ENCODE assay signal across 10 cellular contexts in genomic region chr14:96177766-96178377, GRCh38. TPM values are rescaled to one million over a fixed set of nuclear protein-coding genes. Genes with fewer than 3 reads are reported as not detected.
DNase-seq lines count a peak whose midpoint lies in the region; ATAC-seq and TF ChIP-seq lines count a peak whose summit lies in the region.
"Had no signal": no experiment of that assay in that cellular context is flagged by ENCODE, and none has a peak within 500 bp of the region (broad histone marks: within the 10 kb centered on the region; RNA-seq: fewer than 3 reads in every experiment).

No MANE protein-coding gene starts in this region.

- H3K27me3 Mint-ChIP-seq in HFFc6 (ENCODE audit: insufficient read depth), result no peaks in the 10 kb centered on the region; the same call in 1 of the 2 replicates
- H3K27me3 Mint-ChIP-seq in natural killer cell (ENCODE audit: low read depth in 2 of 2), result peaks cover 5 to 26% of the 10 kb centered on the region in 2 donors

- ATAC-seq in GM18502 (IDR thresholded peaks at IDR 0.05; ENCODE audit: poor library complexity, unreplicated experiment) (peak; percentile 74), foreskin keratinocyte (peak; percentile 44), natural killer cell (no peak)
- ATAC-seq: esophagus mucosa had no signal

- DNase-seq in HFFc6, result no peak
- DNase-seq in foreskin keratinocyte, result peak in 1 of 2 donors; percentile 21
- peak; percentile 25 for DNase-seq in stimulated activated CD4-positive, alpha-beta T cell treated with anti-CD3 and anti-CD28 coated beads, Interleukin-4, amount 100 ng/mL, for 1 hour
- no peak for DNase-seq in natural killer cell
- no peak for DNase-seq in NCI-H2227 treated with DMSO at 0.1 percent for 48 hours (lab: John Stamatoyannopoulos, UW)
- DNase-seq in DMS79 (lab: John Stamatoyannopoulos, UW), result no peak
- DNase-seq: NCI-H1417, WERI-Rb-1 had no signal

- H3K4me1 ChIP-seq in foreskin keratinocyte, result peaks cover 10% of the 10 kb centered on the region

- H3K4me3 Mint-ChIP-seq in HFFc6 (no peak overlapping the region), natural killer cell (no peak overlapping the region)

- H3K36me3 Mint-ChIP-seq in HFFc6 (ENCODE audit: low read depth), result no peaks in the 10 kb centered on the region
- no peaks in the 10 kb centered on the region for H3K36me3 Mint-ChIP-seq in natural killer cell

- H3K27ac Mint-ChIP-seq in HFFc6, result peak overlapping the region; percentile 1; the same call in 1 of the 2 replicates
- no peak overlapping the region for H3K27ac Mint-ChIP-seq in natural killer cell

- no peaks in the 10 kb centered on the region for H3K9me3 Mint-ChIP-seq in HFFc6
- H3K9me3 Mint-ChIP-seq in natural killer cell, result no peaks in the 10 kb centered on the region

- H3K27me3 ChIP-seq in foreskin keratinocyte, result peaks cover 9% of the 10 kb centered on the region

- H3K27ac ChIP-seq in foreskin keratinocyte, result no peak overlapping the region
- H3K27ac ChIP-seq: WERI-Rb-1 had no signal

- no peak for TF ChIP-seq CTCF in HFFc6 (IDR thresholded peaks at IDR 0.05)
- TF ChIP-seq CTCF in foreskin keratinocyte (conservative IDR thresholded peaks at IDR 0.05), result no peak
- TF ChIP-seq CTCF in natural killer cell (IDR thresholded peaks at IDR 0.05), result no peak

- intact Hi-C loops in natural killer cell (cut with micrococcal nuclease), result no loop called here

- H3K4me1 Mint-ChIP-seq in HFFc6 (ENCODE audit: low read depth), result peaks cover 30% of the 10 kb centered on the region
- no peaks in the 10 kb centered on the region for H3K4me1 Mint-ChIP-seq in natural killer cell

RNA-seq across cellular contexts. Expression of gene BDKRB2, which starts 26.8 kb away (rescaled TPM):
- total RNA-seq in HFFc6 (2021; fragmentation: NEBNext Ultra II Directional; extraction: Animal tissue kit (Norgen Biotek cat#: 25700)), result 10 to 100 TPM in 1 of 6 experiments, 1 to 10 TPM in 5; 5.8 to 11.2 (median 9.1) TPM
- 16.7 and 20.7 TPM in 2 replicates for total RNA-seq in foreskin keratinocyte
- 5.6 and 7.9 TPM in 2 replicates for polyA plus RNA-seq in foreskin keratinocyte
- not detected for total RNA-seq in natural killer cell

Comparison
In these comparisons a context has a peak if more than half of its experiments do, and no peak if none do; other contexts are left out.
1. ATAC-seq: peak in GM18502 (single experiment) and foreskin keratinocyte (single experiment); none in natural killer cell (0 of 3).
2. RNA of gene BDKRB2, which starts 26.8 kb away (total RNA-seq): 16.7 to 20.7 TPM in foreskin keratinocyte and 5.8 to 11.2 TPM in HFFc6; not detected in natural killer cell; every median in the first group is over 4 times any median in the second.